In genomic region chr12:42238240-42239140, GRCh38 we compare ENCODE assay signal across 8 cellular contexts. TPM values are rescaled to one million over a fixed set of nuclear protein-coding genes. Genes with fewer than 3 reads are reported as not detected.
DNase-seq lines count a peak whose midpoint lies in the region; ATAC-seq and TF ChIP-seq lines count a peak whose summit lies in the region.

YAF2 (minus strand) TSS chr12:42238248; CDS start chr12:42238180, 68 bp downstream.

- no peak for TF ChIP-seq CTCF in C4-2B (conservative IDR thresholded peaks at IDR 0.05)

- DNase-seq in NCI-H82 (lab: John Stamatoyannopoulos, UW) (peak; percentile 95), lung microvascular endothelial cell (ENCODE audit: low read depth in 2 of 2) (peak; percentile 94)
- peak; percentile 57 to 79 for DNase-seq in activated CD8-positive, alpha-beta memory T cell treated with anti-CD3 and anti-CD28 coated beads for 1 hour (ENCODE audit: extremely low read depth in 1 of 2, low read depth in 1 of 2)
- peak; percentile 85 for DNase-seq in effector CD4-positive, alpha-beta T cell
- DNase-seq in stimulated activated CD4-positive, alpha-beta T cell treated with anti-CD3 and anti-CD28 coated beads, TNF-alpha, amount 100 ng/mL, for 4 hours (ENCODE audit: low read depth in 3 of 3) = peak; percentile 71 to 81 (median 77)

- ATAC-seq in GM19324 (IDR thresholded peaks at IDR 0.05; ENCODE audit: low FRiP score, unreplicated experiment) = peak; percentile 87
- ATAC-seq in HG03460 (IDR thresholded peaks at IDR 0.05; ENCODE audit: unreplicated experiment) = peak; percentile 83

- peak within 1 kb of the TSS; percentile 81 for H3K27ac ChIP-seq in C4-2B

RNA-seq across cellular contexts. Expression of gene YAF2, which starts in this region (rescaled TPM):
- total RNA-seq in lung microvascular endothelial cell = 9.2 and 11.7 TPM in 2 replicates

Comparison
In these comparisons a context has a peak if more than half of its experiments do, and no peak if none do; other contexts are left out.
1. Peak in every context shown above with its lines: DNase-seq, ATAC-seq and H3K27ac ChIP-seq.